ENCODE assay signal across 1 cellular context in genomic region chr17:81697261-81698044, GRCh38.
A peak's percentile ranks its signal among the peaks of the same experiment; 100 is the strongest.
TF ChIP-seq lines count a peak whose summit lies in the region.

No MANE protein-coding gene starts in this region.

TF ChIP-seq in HEK293, 187 proteins besides CTCF, POLR2A, EP300 and RAD21 (continued from another document):
- TF ChIP-seq ZNF560 (tag by site-specific recombination; IDR thresholded peaks at IDR 0.05; ENCODE audit: borderline replicate concordance) (no peak), PBX3 (CRISPR knock-in tag; IDR thresholded peaks at IDR 0.05) (no peak), TRIM28 (IDR thresholded peaks at IDR 0.05; ENCODE audit: borderline replicate concordance, low read length) (no peak), BCL11B (tag by site-specific recombination; IDR thresholded peaks at IDR 0.05; ENCODE audit: low read depth) (no peak), ZNF341 (tag by site-specific recombination; IDR thresholded peaks at IDR 0.05; ENCODE audit: low read depth) (no peak), KLF8 (tag by site-specific recombination; IDR thresholded peaks at IDR 0.05) (peak; percentile 44; the same call in 1 of the 2 replicates), GLI4 (tag by site-specific recombination; IDR thresholded peaks at IDR 0.05) (no peak), ZNF121 (tag by site-specific recombination; IDR thresholded peaks at IDR 0.05) (no peak), SP7 (tag by site-specific recombination; IDR thresholded peaks at IDR 0.05) (0 out of 2 replicates have a peak, but pooled peaks have one; percentile 52), WT1 (tag by site-specific recombination; IDR thresholded peaks at IDR 0.05) (peak; percentile 91), ZNF473 (tag by site-specific recombination; IDR thresholded peaks at IDR 0.05) (no peak), GLIS2 (tag by site-specific recombination; IDR thresholded peaks at IDR 0.05) (no peak), ZNF660 (tag by site-specific recombination; IDR thresholded peaks at IDR 0.05) (no peak), ZNF114 (tag by site-specific recombination; IDR thresholded peaks at IDR 0.05) (no peak), ZNF366 (tag by site-specific recombination; conservative IDR thresholded peaks at IDR 0.05) (no peak), ZBTB7A (tag by site-specific recombination; IDR thresholded peaks at IDR 0.05; ENCODE audit: low read depth) (no peak), ZNF223 (tag by site-specific recombination; IDR thresholded peaks at IDR 0.05) (no peak), ZNF629 (tag by site-specific recombination; IDR thresholded peaks at IDR 0.05) (peak; percentile 40; the same call in 1 of the 2 replicates), ZNF501 (tag by site-specific recombination; IDR thresholded peaks at IDR 0.05) (no peak), ZNF311 (tag by site-specific recombination; IDR thresholded peaks at IDR 0.05; ENCODE audit: borderline replicate concordance) (no peak), ZBTB17 (tag by site-specific recombination; IDR thresholded peaks at IDR 0.05) (0 out of 2 replicates have a peak, but pooled peaks have one; percentile 15)
- TF ChIP-seq, protein P1, sequence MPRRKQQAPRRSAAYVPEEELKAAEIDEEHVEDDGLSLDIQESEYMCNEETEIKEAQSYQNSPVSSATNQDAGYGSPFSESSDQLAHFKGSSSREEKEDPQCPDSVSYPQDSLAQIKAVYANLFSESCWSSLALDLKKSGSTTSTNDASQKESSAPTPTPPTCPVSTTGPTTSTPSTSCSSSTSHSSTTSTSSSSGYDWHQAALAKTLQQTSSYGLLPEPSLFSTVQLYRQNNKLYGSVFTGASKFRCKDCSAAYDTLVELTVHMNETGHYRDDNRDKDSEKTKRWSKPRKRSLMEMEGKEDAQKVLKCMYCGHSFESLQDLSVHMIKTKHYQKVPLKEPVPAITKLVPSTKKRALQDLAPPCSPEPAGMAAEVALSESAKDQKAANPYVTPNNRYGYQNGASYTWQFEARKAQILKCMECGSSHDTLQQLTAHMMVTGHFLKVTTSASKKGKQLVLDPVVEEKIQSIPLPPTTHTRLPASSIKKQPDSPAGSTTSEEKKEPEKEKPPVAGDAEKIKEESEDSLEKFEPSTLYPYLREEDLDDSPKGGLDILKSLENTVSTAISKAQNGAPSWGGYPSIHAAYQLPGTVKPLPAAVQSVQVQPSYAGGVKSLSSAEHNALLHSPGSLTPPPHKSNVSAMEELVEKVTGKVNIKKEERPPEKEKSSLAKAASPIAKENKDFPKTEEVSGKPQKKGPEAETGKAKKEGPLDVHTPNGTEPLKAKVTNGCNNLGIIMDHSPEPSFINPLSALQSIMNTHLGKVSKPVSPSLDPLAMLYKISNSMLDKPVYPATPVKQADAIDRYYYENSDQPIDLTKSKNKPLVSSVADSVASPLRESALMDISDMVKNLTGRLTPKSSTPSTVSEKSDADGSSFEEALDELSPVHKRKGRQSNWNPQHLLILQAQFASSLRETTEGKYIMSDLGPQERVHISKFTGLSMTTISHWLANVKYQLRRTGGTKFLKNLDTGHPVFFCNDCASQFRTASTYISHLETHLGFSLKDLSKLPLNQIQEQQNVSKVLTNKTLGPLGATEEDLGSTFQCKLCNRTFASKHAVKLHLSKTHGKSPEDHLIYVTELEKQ (tag by site-specific recombination; IDR thresholded peaks at IDR 0.05; ENCODE audit: borderline replicate concordance): 0 out of 2 replicates have a peak, but pooled peaks have one; percentile 38
- TF ChIP-seq, protein P2, sequence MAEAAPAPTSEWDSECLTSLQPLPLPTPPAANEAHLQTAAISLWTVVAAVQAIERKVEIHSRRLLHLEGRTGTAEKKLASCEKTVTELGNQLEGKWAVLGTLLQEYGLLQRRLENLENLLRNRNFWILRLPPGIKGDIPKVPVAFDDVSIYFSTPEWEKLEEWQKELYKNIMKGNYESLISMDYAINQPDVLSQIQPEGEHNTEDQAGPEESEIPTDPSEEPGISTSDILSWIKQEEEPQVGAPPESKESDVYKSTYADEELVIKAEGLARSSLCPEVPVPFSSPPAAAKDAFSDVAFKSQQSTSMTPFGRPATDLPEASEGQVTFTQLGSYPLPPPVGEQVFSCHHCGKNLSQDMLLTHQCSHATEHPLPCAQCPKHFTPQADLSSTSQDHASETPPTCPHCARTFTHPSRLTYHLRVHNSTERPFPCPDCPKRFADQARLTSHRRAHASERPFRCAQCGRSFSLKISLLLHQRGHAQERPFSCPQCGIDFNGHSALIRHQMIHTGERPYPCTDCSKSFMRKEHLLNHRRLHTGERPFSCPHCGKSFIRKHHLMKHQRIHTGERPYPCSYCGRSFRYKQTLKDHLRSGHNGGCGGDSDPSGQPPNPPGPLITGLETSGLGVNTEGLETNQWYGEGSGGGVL (tag by site-specific recombination; IDR thresholded peaks at IDR 0.05): no peak
- TF ChIP-seq, protein P3, sequence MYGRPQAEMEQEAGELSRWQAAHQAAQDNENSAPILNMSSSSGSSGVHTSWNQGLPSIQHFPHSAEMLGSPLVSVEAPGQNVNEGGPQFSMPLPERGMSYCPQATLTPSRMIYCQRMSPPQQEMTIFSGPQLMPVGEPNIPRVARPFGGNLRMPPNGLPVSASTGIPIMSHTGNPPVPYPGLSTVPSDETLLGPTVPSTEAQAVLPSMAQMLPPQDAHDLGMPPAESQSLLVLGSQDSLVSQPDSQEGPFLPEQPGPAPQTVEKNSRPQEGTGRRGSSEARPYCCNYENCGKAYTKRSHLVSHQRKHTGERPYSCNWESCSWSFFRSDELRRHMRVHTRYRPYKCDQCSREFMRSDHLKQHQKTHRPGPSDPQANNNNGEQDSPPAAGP (tag by site-specific recombination; IDR thresholded peaks at IDR 0.05): peak; percentile 61; the same call in 1 of the 2 replicates
- TF ChIP-seq, protein P4, sequence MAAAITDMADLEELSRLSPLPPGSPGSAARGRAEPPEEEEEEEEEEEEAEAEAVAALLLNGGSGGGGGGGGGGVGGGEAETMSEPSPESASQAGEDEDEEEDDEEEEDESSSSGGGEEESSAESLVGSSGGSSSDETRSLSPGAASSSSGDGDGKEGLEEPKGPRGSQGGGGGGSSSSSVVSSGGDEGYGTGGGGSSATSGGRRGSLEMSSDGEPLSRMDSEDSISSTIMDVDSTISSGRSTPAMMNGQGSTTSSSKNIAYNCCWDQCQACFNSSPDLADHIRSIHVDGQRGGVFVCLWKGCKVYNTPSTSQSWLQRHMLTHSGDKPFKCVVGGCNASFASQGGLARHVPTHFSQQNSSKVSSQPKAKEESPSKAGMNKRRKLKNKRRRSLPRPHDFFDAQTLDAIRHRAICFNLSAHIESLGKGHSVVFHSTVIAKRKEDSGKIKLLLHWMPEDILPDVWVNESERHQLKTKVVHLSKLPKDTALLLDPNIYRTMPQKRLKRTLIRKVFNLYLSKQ (tag by site-specific recombination; IDR thresholded peaks at IDR 0.05; ENCODE audit: borderline replicate concordance): no peak
